18 cellular contexts compared by ENCODE assay signal in the genomic region with DNA sequence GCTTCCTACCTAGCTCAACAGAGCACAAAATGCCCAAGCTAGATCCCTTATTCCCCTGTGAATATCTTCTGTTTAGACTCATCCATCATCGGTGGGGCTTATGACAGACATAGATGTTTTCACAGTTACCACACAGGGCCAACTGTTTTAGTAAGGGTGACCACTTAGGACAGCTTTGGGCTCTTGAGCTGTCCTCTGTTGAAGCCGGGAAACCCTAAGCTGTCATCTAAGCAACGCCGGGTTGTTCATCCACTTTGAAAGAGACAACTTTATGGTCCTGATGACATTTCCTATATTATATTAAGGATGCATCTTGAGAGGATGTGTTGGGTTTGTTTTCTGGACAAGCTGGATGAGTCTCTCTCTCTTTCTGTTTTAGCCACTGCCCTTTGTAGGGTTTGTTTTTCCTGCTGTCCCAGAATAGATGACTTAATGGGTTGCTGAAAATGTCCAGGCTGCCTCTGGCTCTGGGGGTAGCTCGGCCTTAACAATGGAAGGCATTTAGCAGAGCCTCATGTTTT.
A peak's percentile ranks its signal among the peaks of the same experiment; 100 is the strongest.
DNase-seq lines count a peak whose midpoint lies in the region; ATAC-seq and TF ChIP-seq lines count a peak whose summit lies in the region.
"Had no signal": no experiment of that assay in that cellular context is flagged by ENCODE, and none has a peak within 500 bp of the region (broad histone marks: within the 10 kb centered on the region; RNA-seq: fewer than 3 reads in every experiment).

No MANE protein-coding gene starts in this region.

- intact Hi-C loops in mammary epithelial cell (cut with micrococcal nuclease) (no loop called here), breast epithelium (cut with DNase I; ENCODE audit: low total_unique reads) (no loop called here)

- H2AFZ ChIP-seq in mammary epithelial cell (ENCODE audit: low read depth, low read length), result no peak overlapping the region

- TF ChIP-seq CTCF in mammary epithelial cell (conservative IDR thresholded peaks at IDR 0.05 in 1 of 2, IDR thresholded peaks at IDR 0.05 in 1 of 2; ENCODE audit: extremely low read depth in 1 of 2, insufficient read depth in 1 of 2, low read depth in 1 of 2, low read length in 2 of 2) (no peak), breast epithelium (IDR thresholded peaks at IDR 0.05) (no peak), fibroblast of the aortic adventitia (IDR thresholded peaks at IDR 0.05; ENCODE audit: insufficient read depth, low read length) (no peak), thoracic aorta (IDR thresholded peaks at IDR 0.05) (no peak), brain microvascular endothelial cell (IDR thresholded peaks at IDR 0.05; ENCODE audit: low read depth, low read length, missing control alignments) (no peak)

- H3K4me1 ChIP-seq in mammary epithelial cell (ENCODE audit: insufficient read depth, low read length) (peaks cover 20% of the 10 kb centered on the region), breast epithelium (peaks cover 0 to 4% of the 10 kb centered on the region in 2 donors), thoracic aorta (ENCODE audit: control insufficient read depth in 1 of 2, low read depth in 2 of 2) (peaks cover 6 to 33% of the 10 kb centered on the region in 2 donors)
- H3K4me1 ChIP-seq: left lung, thyroid gland had no signal

- BruUV-seq in mammary epithelial cell (replicated peaks; lab: Mats Ljungman, UMichigan), result no TSS peak

- DNase-seq in mammary epithelial cell (no peak), breast epithelium (ENCODE audit: low spot score in 2 of 2) (no peak), fibroblast of the aortic adventitia (ENCODE audit: low read depth) (peak; percentile 45), myocyte (ENCODE audit: low read depth) (peak; percentile 85), thoracic aorta (ENCODE audit: low spot score) (no peak), KG1 (lab: John Stamatoyannopoulos, UW) (no peak), brain microvascular endothelial cell (no peak)
- no peak for DNase-seq in effector CD4-positive, alpha-beta T cell
- DNase-seq: 8988T; activated B cell treated with CpG ODN at 0.5 μM for 24 hours; activated T-cell treated with anti-CD3 and anti-CD28 coated beads, Interleukin-2, amount 50 U/mL, for 72 hours; Calu3; H7; left lung; NCI-H1092; NCI-H510A treated with DMSO at 0.1 percent for 48 hours; Right ventricle myocardium superior; thyroid gland had no signal

- H3K4me2 ChIP-seq in mammary epithelial cell (ENCODE audit: insufficient read depth, low read depth, low read length), result no peak overlapping the region

- H3K4me3 ChIP-seq in mammary epithelial cell (replicated peaks in 1 of 3; ENCODE audit: insufficient read depth in 1 of 3, low read depth in 2 of 3, low read length in 3 of 3), result no peak overlapping the region
- H3K4me3 ChIP-seq in breast epithelium, result no peak overlapping the region
- no peak overlapping the region for H3K4me3 ChIP-seq in fibroblast of the aortic adventitia (ENCODE audit: low read depth, low read length)
- H3K4me3 ChIP-seq in thoracic aorta, result no peak overlapping the region
- H3K4me3 ChIP-seq in brain microvascular endothelial cell (ENCODE audit: low read depth, low read length), result no peak overlapping the region
- H3K4me3 ChIP-seq: left lung, thyroid gland had no signal

- H3K36me3 ChIP-seq in mammary epithelial cell (ENCODE audit: insufficient read depth, low read length) (no peaks in the 10 kb centered on the region), breast epithelium (no peaks in the 10 kb centered on the region), thoracic aorta (no peaks in the 10 kb centered on the region), brain microvascular endothelial cell (replicated peaks) (no peaks in the 10 kb centered on the region)
- H3K36me3 ChIP-seq: left lung, thyroid gland had no signal

- in situ Hi-C loops in mammary epithelial cell (cut with MboI; ENCODE audit: low sequenced_read_pairs in 2 of 2) (no loop called here), brain microvascular endothelial cell (cut with HindIII; ENCODE audit: low pct_ligation_motif_present, low sequenced_read_pairs) (no loop called here)

- dilution Hi-C loops in mammary epithelial cell (cut with HindIII; ENCODE audit: low sequenced_read_pairs), result no loop called here

- WGBS in mammary epithelial cell (ENCODE audit: low coverage, missing lambda C conversion rate), result 40% methylated on average over 5 of the region's 5 CpGs

- H3K27ac ChIP-seq in mammary epithelial cell (ENCODE audit: insufficient read depth, low read depth, low read length) (peak overlapping the region; percentile 48), breast epithelium (peak overlapping the region in 1 of 2 donors; percentile 40), thoracic aorta (peak overlapping the region; percentile 35 to 44), brain microvascular endothelial cell (no peak overlapping the region)
- H3K27ac ChIP-seq: left lung, thyroid gland had no signal

- H4K20me1 ChIP-seq in mammary epithelial cell (ENCODE audit: insufficient read depth, low read length), result no peaks in the 10 kb centered on the region

- no peak overlapping the region for H3K9ac ChIP-seq in mammary epithelial cell (ENCODE audit: insufficient read depth, low read length)

- no peak for TF ChIP-seq POLR2A in breast epithelium (IDR thresholded peaks at IDR 0.05)

- H3K9me3 ChIP-seq in mammary epithelial cell (replicated peaks; ENCODE audit: insufficient read depth, low read length), result no peaks in the 10 kb centered on the region
- H3K9me3 ChIP-seq in breast epithelium, result no peaks in the 10 kb centered on the region
- no peaks in the 10 kb centered on the region for H3K9me3 ChIP-seq in thoracic aorta
- H3K9me3 ChIP-seq: left lung, thyroid gland had no signal

- CTCF ChIA-PET in mammary epithelial cell (lab: Charles Lee; ENCODE audit: low non-redundant PET), result interaction anchor here (1.3 kb wide), 1 partner anchor 19 kb away, joined by 5 read pairs; no protein-coding TSS in a partner anchor

- H3K27me3 ChIP-seq in mammary epithelial cell (ENCODE audit: insufficient read depth, low read length) (no peaks in the 10 kb centered on the region), breast epithelium (no peaks in the 10 kb centered on the region), thoracic aorta (replicated peaks; ENCODE audit: insufficient read depth) (no peaks in the 10 kb centered on the region), brain microvascular endothelial cell (replicated peaks) (no peaks in the 10 kb centered on the region)
- H3K27me3 ChIP-seq: left lung, thyroid gland had no signal

- no peaks in the 10 kb centered on the region for H3K79me2 ChIP-seq in mammary epithelial cell (ENCODE audit: insufficient read depth, low read length)

- no peak for ATAC-seq in thoracic aorta (ENCODE audit: insufficient number of reproducible peaks, low FRiP score, low read depth)
- ATAC-seq: activated T-cell treated with anti-CD3 and anti-CD28 coated beads, Interleukin-2, amount 50 U/mL, for 72 hours; left lung had no signal

Comparison
In these comparisons a context has a peak if more than half of its experiments do, and no peak if none do; other contexts are left out.
1. DNase-seq: peak in fibroblast of the aortic adventitia (single experiment) and myocyte (single experiment); none in mammary epithelial cell (single experiment), breast epithelium (0 of 2), thoracic aorta (single experiment), KG1 (single experiment), effector CD4-positive, alpha-beta T cell (single experiment) and brain microvascular endothelial cell (single experiment).